In the genomic region with DNA sequence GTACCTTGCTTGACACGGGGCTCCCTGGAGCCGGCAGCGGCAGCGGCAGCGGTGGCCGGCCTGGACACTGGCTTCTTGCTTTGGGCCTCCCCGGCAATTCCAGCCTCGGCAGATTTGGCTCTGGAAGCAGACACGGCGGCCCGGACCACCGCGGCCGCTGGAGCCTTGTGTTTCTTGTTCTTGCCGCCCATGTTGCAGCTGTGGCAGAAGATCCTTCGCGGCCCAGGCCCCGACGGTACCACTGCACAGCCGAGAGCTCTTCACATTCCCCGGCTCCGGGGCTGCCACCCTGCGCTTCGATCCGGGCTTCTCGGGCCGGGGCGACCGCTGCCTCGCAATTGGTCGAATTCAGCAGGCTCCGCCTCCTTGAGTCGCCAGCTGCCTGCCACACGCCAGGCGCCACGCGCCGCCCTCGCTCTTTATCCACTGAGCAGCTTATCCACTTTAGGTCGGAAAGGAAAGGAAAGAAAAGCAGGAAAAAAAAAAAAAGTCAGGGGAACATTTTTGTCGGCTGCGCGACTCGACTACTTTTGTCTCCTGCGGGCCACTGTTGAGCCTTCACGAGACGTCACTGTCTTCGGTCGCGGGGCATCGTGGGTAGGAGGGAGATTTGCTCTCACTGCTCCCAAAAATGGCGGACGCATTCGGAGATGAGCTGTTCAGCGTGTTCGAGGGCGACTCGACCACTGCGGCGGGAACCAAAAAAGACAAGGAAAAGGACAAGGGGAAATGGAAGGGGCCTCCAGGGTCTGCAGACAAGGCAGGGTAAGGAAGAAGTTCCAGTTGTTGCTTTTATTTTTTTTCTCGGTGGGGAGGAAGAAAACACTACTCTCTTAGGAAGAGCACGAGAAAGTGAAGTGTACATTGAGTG, we compare ENCODE assay signal across 8 cellular contexts. TPM values are rescaled to one million over a fixed set of nuclear protein-coding genes. Genes with fewer than 3 reads are reported as not detected.
DNase-seq lines count a peak whose midpoint lies in the region; ATAC-seq, FAIRE-seq and TF ChIP-seq lines count a peak whose summit lies in the region.

A gene with protein sequence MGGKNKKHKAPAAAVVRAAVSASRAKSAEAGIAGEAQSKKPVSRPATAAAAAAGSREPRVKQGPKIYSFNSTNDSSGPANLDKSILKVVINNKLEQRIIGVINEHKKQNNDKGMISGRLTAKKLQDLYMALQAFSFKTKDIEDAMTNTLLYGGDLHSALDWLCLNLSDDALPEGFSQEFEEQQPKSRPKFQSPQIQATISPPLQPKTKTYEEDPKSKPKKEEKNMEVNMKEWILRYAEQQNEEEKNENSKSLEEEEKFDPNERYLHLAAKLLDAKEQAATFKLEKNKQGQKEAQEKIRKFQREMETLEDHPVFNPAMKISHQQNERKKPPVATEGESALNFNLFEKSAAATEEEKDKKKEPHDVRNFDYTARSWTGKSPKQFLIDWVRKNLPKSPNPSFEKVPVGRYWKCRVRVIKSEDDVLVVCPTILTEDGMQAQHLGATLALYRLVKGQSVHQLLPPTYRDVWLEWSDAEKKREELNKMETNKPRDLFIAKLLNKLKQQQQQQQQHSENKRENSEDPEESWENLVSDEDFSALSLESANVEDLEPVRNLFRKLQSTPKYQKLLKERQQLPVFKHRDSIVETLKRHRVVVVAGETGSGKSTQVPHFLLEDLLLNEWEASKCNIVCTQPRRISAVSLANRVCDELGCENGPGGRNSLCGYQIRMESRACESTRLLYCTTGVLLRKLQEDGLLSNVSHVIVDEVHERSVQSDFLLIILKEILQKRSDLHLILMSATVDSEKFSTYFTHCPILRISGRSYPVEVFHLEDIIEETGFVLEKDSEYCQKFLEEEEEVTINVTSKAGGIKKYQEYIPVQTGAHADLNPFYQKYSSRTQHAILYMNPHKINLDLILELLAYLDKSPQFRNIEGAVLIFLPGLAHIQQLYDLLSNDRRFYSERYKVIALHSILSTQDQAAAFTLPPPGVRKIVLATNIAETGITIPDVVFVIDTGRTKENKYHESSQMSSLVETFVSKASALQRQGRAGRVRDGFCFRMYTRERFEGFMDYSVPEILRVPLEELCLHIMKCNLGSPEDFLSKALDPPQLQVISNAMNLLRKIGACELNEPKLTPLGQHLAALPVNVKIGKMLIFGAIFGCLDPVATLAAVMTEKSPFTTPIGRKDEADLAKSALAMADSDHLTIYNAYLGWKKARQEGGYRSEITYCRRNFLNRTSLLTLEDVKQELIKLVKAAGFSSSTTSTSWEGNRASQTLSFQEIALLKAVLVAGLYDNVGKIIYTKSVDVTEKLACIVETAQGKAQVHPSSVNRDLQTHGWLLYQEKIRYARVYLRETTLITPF (N-terminal part only) (minus strand): TSS at position 312 of the 871 bp plus-strand sequence. CDS start 121 bp downstream, at position 191.
TSS of gene MTREX (plus strand) at position 607 of the 871 bp plus-strand sequence. CDS start at position 632, 25 bp downstream.

- H3K79me2 ChIP-seq in trophoblast cell (ENCODE audit: control insufficient read depth, insufficient read depth, low read length, poor library complexity), result peaks cover 12% of the 10 kb centered on the region

- DNase-seq in GM12891 (ENCODE audit: insufficient read length, low spot score), result peak; percentile 72
- peak; percentile 60 for DNase-seq in NCI-H1417 treated with DMSO at 0.1 percent for 48 hours (lab: John Stamatoyannopoulos, UW)
- DNase-seq in SW 1271 (lab: John Stamatoyannopoulos, UW), result peak; percentile 90 to 94
- peak; percentile 97 for DNase-seq in adipocyte (ENCODE audit: low read depth)
- DNase-seq in cardiac septum (ENCODE audit: low spot score), result peak; percentile 97
- peak; percentile 91 to 95 for DNase-seq in trophoblast cell
- DNase-seq in transverse colon, result peak; percentile 91

- H4K8ac ChIP-seq in trophoblast cell (ENCODE audit: low read depth, low read length), result peak within 1 kb of the TSS; percentile 89

- H4K91ac ChIP-seq in trophoblast cell (ENCODE audit: low read depth, low read length), result peak within 1 kb of the TSS; percentile 69

- H3K79me1 ChIP-seq in trophoblast cell (ENCODE audit: low read length), result peaks cover 11% of the 10 kb centered on the region

- H2BK120ac ChIP-seq in trophoblast cell (ENCODE audit: insufficient read depth, low read length, poor library complexity), result peak within 1 kb of the TSS; percentile 18

- H3K27ac ChIP-seq in trophoblast cell (ENCODE audit: low read depth, low read length) (peak within 1 kb of the TSS; percentile 88), transverse colon (peak within 1 kb of the TSS; percentile 89 to 98 (median 95))

- intact Hi-C loops in cardiac septum (cut with DNase I), result loop anchor here (10.0 kb wide), 1 partner anchor 133 kb away; the partner anchor contains the start of gene CDC20B
- intact Hi-C loops in transverse colon (cut with DNase I; ENCODE audit: low total_unique reads), result no loop called here

- H3K23ac ChIP-seq in trophoblast cell (ENCODE audit: low read length), result peak within 1 kb of the TSS; percentile 11

- H3K4me3 ChIP-seq in adipocyte (ENCODE audit: low read length), result peak within 1 kb of the TSS; percentile 98
- peak within 1 kb of the TSS; percentile 81 for H3K4me3 ChIP-seq in trophoblast cell (ENCODE audit: low read depth, low read length)
- H3K4me3 ChIP-seq in transverse colon, result peak within 1 kb of the TSS; percentile 60 to 88 (median 84)

- H2BK12ac ChIP-seq in trophoblast cell (ENCODE audit: low read length), result no peak within 1 kb of the TSS

- peak within 1 kb of the TSS; percentile 98 for H3K9ac ChIP-seq in adipocyte (ENCODE audit: low read length)
- H3K9ac ChIP-seq in trophoblast cell (ENCODE audit: low read length), result peak within 1 kb of the TSS; percentile 95

- H3K27me3 ChIP-seq in adipocyte (replicated peaks; ENCODE audit: control insufficient read depth, insufficient read depth, low read length), result no peaks in the 10 kb centered on the region
- no peaks in the 10 kb centered on the region for H3K27me3 ChIP-seq in trophoblast cell (ENCODE audit: insufficient read depth, low read length)
- H3K27me3 ChIP-seq in transverse colon, result no peaks in the 10 kb centered on the region

- FAIRE-seq in GM12891 (lab: Jason Lieb, UNC), result peak; percentile 99

- in situ Hi-C loops in transverse colon (cut with MboI; ENCODE audit: low pct_ligation_motif_present in 1 of 4, low pct_unique_long_range_greater_than_20kb in 1 of 4, low sequenced_read_pairs in 3 of 4), result no loop called here

- no peaks in the 10 kb centered on the region for H3K36me3 ChIP-seq in adipocyte (ENCODE audit: control insufficient read depth, insufficient read depth, low read length, severe bottlenecking)
- no peaks in the 10 kb centered on the region for H3K36me3 ChIP-seq in trophoblast cell (ENCODE audit: control insufficient read depth in 1 of 2, insufficient read depth in 2 of 2, low read length in 2 of 2)
- H3K36me3 ChIP-seq in transverse colon, result no peaks in the 10 kb centered on the region

- TF ChIP-seq CTCF in transverse colon (IDR thresholded peaks at IDR 0.05), result peak in 2 of 5 experiments; percentile 22 to 29

- TF ChIP-seq EP300 in transverse colon (IDR thresholded peaks at IDR 0.05; ENCODE audit: low read depth), result no peak

- H3K4ac ChIP-seq in trophoblast cell (ENCODE audit: low read depth, low read length), result peak within 1 kb of the TSS; percentile 30

- peak within 1 kb of the TSS; percentile 38 for H2AK5ac ChIP-seq in trophoblast cell (ENCODE audit: low read length)

- peak within 1 kb of the TSS; percentile 47 for H2BK5ac ChIP-seq in trophoblast cell (ENCODE audit: low read depth, low read length, poor library complexity)

- TF ChIP-seq POLR2A in GM12891 (IDR thresholded peaks at IDR 0.05; ENCODE audit: low read depth, low read length), result peak; percentile 98
- TF ChIP-seq POLR2A in transverse colon (IDR thresholded peaks at IDR 0.05), result peak; percentile 83

- peak within 1 kb of the TSS; percentile 69 for H2AFZ ChIP-seq in trophoblast cell (ENCODE audit: insufficient read depth, low read length, poor library complexity)

- H3K14ac ChIP-seq in trophoblast cell (ENCODE audit: low read length), result peak within 1 kb of the TSS; percentile 74

- H3K18ac ChIP-seq in trophoblast cell (ENCODE audit: low read length), result peak within 1 kb of the TSS; percentile 77

- peaks cover 55% of the 10 kb centered on the region for H3K4me1 ChIP-seq in adipocyte (ENCODE audit: control insufficient read depth, insufficient read depth, low read length)
- peaks cover 0 to 2% of the 10 kb centered on the region in 2 experiments for H3K4me1 ChIP-seq in trophoblast cell (ENCODE audit: control insufficient read depth in 1 of 2, insufficient read depth in 2 of 2, low read length in 2 of 2)
- H3K4me1 ChIP-seq in transverse colon, result peaks cover 25 to 64% (median 38%) of the 10 kb centered on the region in 4 donors

- ATAC-seq in HG02798 (IDR thresholded peaks at IDR 0.05; ENCODE audit: poor library complexity, unreplicated experiment), result peak; percentile 96

- peak within 1 kb of the TSS; percentile 94 for H3K4me2 ChIP-seq in trophoblast cell (ENCODE audit: low read length)

- no peaks in the 10 kb centered on the region for H3K9me3 ChIP-seq in adipocyte (ENCODE audit: control insufficient read depth, low read length)
- no peaks in the 10 kb centered on the region for H3K9me3 ChIP-seq in trophoblast cell (ENCODE audit: insufficient read depth, low read depth, low read length)
- no peaks in the 10 kb centered on the region for H3K9me3 ChIP-seq in transverse colon

- WGBS in trophoblast cell (ENCODE audit: extremely low coverage, insufficient coverage, insufficient read length), result no CpG with 5 or more reads among the region's 62 CpGs
- WGBS in transverse colon (ENCODE audit: low coverage in 1 of 2), 2 donors, result 0% methylated on average over 3 to 58 of the region's 62 CpGs

- peak within 1 kb of the TSS; percentile 65 for H4K12ac ChIP-seq in trophoblast cell (ENCODE audit: low read depth, low read length)

TF ChIP-seq in GM12891, 5 proteins besides CTCF, POLR2A, EP300 and RAD21:
- no peak for TF ChIP-seq SPI1 (IDR thresholded peaks at IDR 0.05; ENCODE audit: low read depth, low read length)
- peak; percentile 83 for TF ChIP-seq POU2F2 (IDR thresholded peaks at IDR 0.05; ENCODE audit: low read depth, low read length)
- TF ChIP-seq POLR2AphosphoS5 (IDR thresholded peaks at IDR 0.05; ENCODE audit: low read depth, low read length), result peak; percentile 92
- TF ChIP-seq PAX5 (IDR thresholded peaks at IDR 0.05; ENCODE audit: insufficient read depth, low read length, severe bottlenecking), result no peak
- peak; percentile 96 for TF ChIP-seq TAF1 (IDR thresholded peaks at IDR 0.05; ENCODE audit: low read depth, low read length)
TF ChIP-seq in GM12891: peak in this region for 3.

RNA-seq across cellular contexts. Expression of the first gene that starts in this region (rescaled TPM):
- polyA plus RNA-seq in GM12891 (2012; ENCODE audit: low read depth, missing spikeins), result 7.7 TPM
- total RNA-seq in cardiac septum (18.0 TPM), transverse colon (10 to 100 TPM in 3 of 4 donors, 1 to 10 TPM in 1; 9.4 to 33.0 (median 17.6) TPM)
- 20.2 and 20.8 TPM in 2 replicates for polyA plus RNA-seq in trophoblast cell (2013)

RNA-seq across cellular contexts. Expression of gene MTREX, which starts in this region (rescaled TPM):
- 26.4 TPM for polyA plus RNA-seq in GM12891 (2012; ENCODE audit: low read depth, missing spikeins)
- total RNA-seq in cardiac septum (52.4 TPM), transverse colon (10 to 100 TPM; 29.5 to 85.9 (median 65.5) TPM)
- 55.7 and 57.5 TPM in 2 replicates for polyA plus RNA-seq in trophoblast cell (2013)

Comparison
In these comparisons a context has a peak if more than half of its experiments do, and no peak if none do; other contexts are left out.
1. Peak in every context shown above with its lines: DNase-seq, ATAC-seq, H3K4me3 ChIP-seq and H3K27ac ChIP-seq.